1 cellular context compared by ENCODE assay signal in genomic region chr10:43282881-43283280, GRCh38.
TF ChIP-seq lines count a peak whose summit lies in the region.

No MANE protein-coding gene starts in this region.

TF ChIP-seq in WTC11, 78 proteins besides CTCF, POLR2A, EP300 and RAD21 (continued from another document):
- TF ChIP-seq GTF2I (CRISPR knock-in tag; conservative IDR thresholded peaks at IDR 0.05) (no peak), USF1 (CRISPR knock-in tag; IDR thresholded peaks at IDR 0.05) (peak; percentile 70; the same call in 1 of the 2 replicates), ATF3 (CRISPR knock-in tag; conservative IDR thresholded peaks at IDR 0.05) (no peak), SMAD3 (CRISPR knock-in tag; IDR thresholded peaks at IDR 0.05; ENCODE audit: borderline replicate concordance) (peak; percentile 76; the same call in 1 of the 2 replicates), ZNF423 (CRISPR knock-in tag; IDR thresholded peaks at IDR 0.05) (no peak), ELF4 (CRISPR knock-in tag; IDR thresholded peaks at IDR 0.05; ENCODE audit: low read depth) (no peak), IRF1 (CRISPR knock-in tag; IDR thresholded peaks at IDR 0.05) (peak; percentile 68; the same call in 1 of the 2 replicates), FOXJ3 (CRISPR knock-in tag; IDR thresholded peaks at IDR 0.05; ENCODE audit: borderline replicate concordance) (no peak), JAZF1 (CRISPR knock-in tag; IDR thresholded peaks at IDR 0.05) (no peak), ZNF671 (CRISPR knock-in tag; IDR thresholded peaks at IDR 0.05) (no peak), ZNF425 (CRISPR knock-in tag; conservative IDR thresholded peaks at IDR 0.05) (no peak), ZNF121 (CRISPR knock-in tag; IDR thresholded peaks at IDR 0.05) (no peak)
- TF ChIP-seq, protein P1, sequence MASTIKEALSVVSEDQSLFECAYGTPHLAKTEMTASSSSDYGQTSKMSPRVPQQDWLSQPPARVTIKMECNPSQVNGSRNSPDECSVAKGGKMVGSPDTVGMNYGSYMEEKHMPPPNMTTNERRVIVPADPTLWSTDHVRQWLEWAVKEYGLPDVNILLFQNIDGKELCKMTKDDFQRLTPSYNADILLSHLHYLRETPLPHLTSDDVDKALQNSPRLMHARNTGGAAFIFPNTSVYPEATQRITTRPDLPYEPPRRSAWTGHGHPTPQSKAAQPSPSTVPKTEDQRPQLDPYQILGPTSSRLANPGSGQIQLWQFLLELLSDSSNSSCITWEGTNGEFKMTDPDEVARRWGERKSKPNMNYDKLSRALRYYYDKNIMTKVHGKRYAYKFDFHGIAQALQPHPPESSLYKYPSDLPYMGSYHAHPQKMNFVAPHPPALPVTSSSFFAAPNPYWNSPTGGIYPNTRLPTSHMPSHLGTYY (CRISPR knock-in tag; IDR thresholded peaks at IDR 0.05), result no peak
TF ChIP-seq in WTC11: peak in this region for 31.
